In genomic region chr6:89859744-89860143, GRCh38 we compare ENCODE assay signal across 16 cellular contexts. TPM values are rescaled to one million over a fixed set of nuclear protein-coding genes. Genes with fewer than 3 reads are reported as not detected.
A peak's percentile ranks its signal among the peaks of the same experiment; 100 is the strongest.
DNase-seq lines count a peak whose midpoint lies in the region; ATAC-seq and FAIRE-seq lines count a peak whose summit lies in the region.
"Had no signal": no experiment of that assay in that cellular context is flagged by ENCODE, and none has a peak within 500 bp of the region (broad histone marks: within the 10 kb centered on the region; RNA-seq: fewer than 3 reads in every experiment).

No MANE protein-coding gene starts in this region.

- peaks cover 8% of the 10 kb centered on the region for H3K4me1 Mint-ChIP-seq in T-helper 17 cell

- no peaks in the 10 kb centered on the region for H3K9me3 ChIP-seq in T-helper 17 cell (ENCODE audit: control insufficient read depth, low read length, poor library complexity, severe bottlenecking)

- no peak overlapping the region for H3K4me3 Mint-ChIP-seq in T-helper 17 cell
- H3K4me3 Mint-ChIP-seq: activated naive CD8-positive, alpha-beta T cell had no signal

- peak; percentile 46 for ATAC-seq in GM19438 (IDR thresholded peaks at IDR 0.05; ENCODE audit: low read depth, unreplicated experiment)
- peak; percentile 53 for ATAC-seq in HG03025 (IDR thresholded peaks at IDR 0.05; ENCODE audit: low FRiP score, unreplicated experiment)
- no peak for ATAC-seq in T-helper 17 cell
- ATAC-seq in GM21528 (IDR thresholded peaks at IDR 0.05; ENCODE audit: low FRiP score, unreplicated experiment): no peak
- ATAC-seq: left colon had no signal

- H3K27ac Mint-ChIP-seq in T-helper 17 cell: peak overlapping the region; percentile 51
- H3K27ac Mint-ChIP-seq: activated naive CD8-positive, alpha-beta T cell had no signal

- H3K36me3 Mint-ChIP-seq in T-helper 17 cell (ENCODE audit: low read depth): peaks cover 8% of the 10 kb centered on the region

- no peaks in the 10 kb centered on the region for H3K27me3 Mint-ChIP-seq in T-helper 17 cell
- H3K27me3 Mint-ChIP-seq: activated naive CD8-positive, alpha-beta T cell had no signal

- peak; percentile 71 for FAIRE-seq in GM18507 (lab: Jason Lieb, UNC)
- FAIRE-seq: GM12892, small intestine had no signal

- no peak for DNase-seq in GM18507 (ENCODE audit: extremely low spot score, insufficient read length, low read depth)
- no peak for DNase-seq in T-helper 17 cell
- DNase-seq in NCI-H446 (lab: John Stamatoyannopoulos, UW): no peak
- DNase-seq in NCI-H345 treated with DMSO at 0.1 percent for 48 hours (lab: John Stamatoyannopoulos, UW; ENCODE audit: unreplicated experiment): no peak
- no peak for DNase-seq in iPS-NIHi7 (ENCODE audit: extremely low spot score)
- DNase-seq: dermis blood vessel endothelial cell, foreskin fibroblast, left colon, NCI-H345, small intestine had no signal

RNA-seq across cellular contexts. Expression of gene CASP8AP2, which starts 30.1 kb away (rescaled TPM):
- total RNA-seq in T-helper 17 cell: 10 to 100 TPM; 28.2 to 31.7 TPM

RNA-seq across cellular contexts. Expression of gene GJA10, which starts 34.5 kb away (rescaled TPM):
- not detected for total RNA-seq in T-helper 17 cell
- total RNA-seq: dermis blood vessel endothelial cell, left colon, LHCN-M2 had no signal

RNA-seq across cellular contexts. Expression of gene MDN1, which starts 40.1 kb away (rescaled TPM):
- 10 to 100 TPM; 51.2 to 53.1 TPM for total RNA-seq in T-helper 17 cell

Comparison
In these comparisons a context has a peak if more than half of its experiments do, and no peak if none do; other contexts are left out.
1. ATAC-seq: peak in GM19438 (single experiment) and HG03025 (single experiment); none in T-helper 17 cell (single experiment) and GM21528 (single experiment).